ENCODE assay signal across 1 cellular context in genomic region chr16:70287304-70287971, GRCh38.
TF ChIP-seq lines count a peak whose summit lies in the region.

No MANE protein-coding gene starts in this region.

TF ChIP-seq in PFSK-1, 5 proteins besides CTCF, POLR2A, EP300 and RAD21:
- TF ChIP-seq POLR2AphosphoS5 (IDR thresholded peaks at IDR 0.05; ENCODE audit: low read depth, low read length): peak; percentile 15; the same call in 1 of the 2 replicates
